ENCODE assay signal across 20 cellular contexts in the genomic region with DNA sequence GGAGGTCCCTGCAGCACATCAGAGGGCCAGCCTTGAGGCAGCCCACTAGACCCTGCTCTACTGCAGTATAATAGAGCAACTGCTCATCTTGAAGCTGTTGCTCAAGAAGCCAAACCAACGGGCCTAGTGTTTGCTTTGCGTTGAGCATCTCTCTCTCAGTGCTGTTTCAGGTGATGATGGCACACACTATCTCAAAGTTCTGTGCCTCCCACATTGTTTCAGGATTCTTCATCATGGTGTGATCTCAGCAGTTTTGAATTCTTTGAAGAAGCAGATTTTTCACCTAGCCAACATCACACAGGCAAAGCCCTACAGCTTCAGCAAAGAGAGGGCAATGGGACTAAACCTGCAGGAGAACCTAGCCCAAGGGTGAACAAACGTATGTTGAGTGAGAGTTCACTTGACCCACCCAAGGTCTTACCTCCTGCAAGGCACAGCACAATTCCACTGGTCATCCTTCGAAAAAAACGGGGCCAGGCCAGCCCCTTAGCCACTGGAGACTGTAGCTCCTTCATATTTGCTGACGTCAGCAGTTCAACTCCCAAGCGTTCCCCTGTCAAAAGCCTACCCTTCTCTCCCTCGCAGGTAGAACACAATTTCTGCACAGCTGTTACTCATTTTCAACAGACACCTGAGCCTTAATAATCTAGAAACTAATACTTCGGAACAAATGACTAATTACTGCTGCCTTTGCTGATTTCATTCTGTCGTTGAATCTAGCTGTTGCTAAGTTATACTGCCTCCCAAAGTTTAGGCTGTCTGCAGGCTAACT. TPM values are rescaled to one million over a fixed set of nuclear protein-coding genes. Genes with fewer than 3 reads are reported as not detected.
A peak's percentile ranks its signal among the peaks of the same experiment; 100 is the strongest.
DNase-seq lines count a peak whose midpoint lies in the region; ATAC-seq, FAIRE-seq and TF ChIP-seq lines count a peak whose summit lies in the region.
"Had no signal": no experiment of that assay in that cellular context is flagged by ENCODE, and none has a peak within 500 bp of the region (broad histone marks: within the 10 kb centered on the region; RNA-seq: fewer than 3 reads in every experiment).

No MANE protein-coding gene starts in this region.

- no peak overlapping the region for H3K27ac Mint-ChIP-seq in memory B cell
- H3K27ac Mint-ChIP-seq: stimulated activated memory B cell treated with anti-CD40 and anti-IgM and Interleukin-4, amounts not matched to agents 10 μg/mL and 1 μg/mL and 100 μg/mL, for 72 hours had no signal

- H3K4me3 ChIP-seq in pancreas = no peak overlapping the region
- H3K4me3 ChIP-seq: lung had no signal

- ATAC-seq in GM18870 (IDR thresholded peaks at IDR 0.05; ENCODE audit: unreplicated experiment) (peak; percentile 47), memory B cell (ENCODE audit: low read depth) (no peak), pancreas (no peak)
- ATAC-seq: right cardiac atrium; stimulated activated memory B cell treated with anti-CD40 and anti-IgM and Interleukin-4, amounts not matched to agents 10 μg/mL and 1 μg/mL and 100 μg/mL, for 72 hours had no signal

- no peaks in the 10 kb centered on the region for H3K9me3 Mint-ChIP-seq in memory B cell
- H3K9me3 Mint-ChIP-seq: stimulated activated memory B cell treated with anti-CD40 and anti-IgM and Interleukin-4, amounts not matched to agents 10 μg/mL and 1 μg/mL and 100 μg/mL, for 72 hours had no signal

- no peaks in the 10 kb centered on the region for H3K9me3 ChIP-seq in pancreas

- no peak for TF ChIP-seq CTCF in pancreas (IDR thresholded peaks at IDR 0.05)

- intact Hi-C loops in pancreas (cut with DNase I) = no loop called here

- H3K27me3 ChIP-seq in pancreas = no peaks in the 10 kb centered on the region

- H3K36me3 ChIP-seq in pancreas = no peaks in the 10 kb centered on the region

- peaks cover 5% of the 10 kb centered on the region for H3K4me1 Mint-ChIP-seq in memory B cell

- H3K4me3 Mint-ChIP-seq in memory B cell = peak overlapping the region; percentile 41
- H3K4me3 Mint-ChIP-seq: stimulated activated memory B cell treated with anti-CD40 and anti-IgM and Interleukin-4, amounts not matched to agents 10 μg/mL and 1 μg/mL and 100 μg/mL, for 72 hours had no signal

- FAIRE-seq in pancreas (lab: Jason Lieb, UNC) = no peak
- FAIRE-seq: A204.1, endometrium, G401.6, urothelium cell line had no signal

- WGBS in pancreas, 2 donors = 77 to 87% methylated on average over 10 of the region's 10 CpGs

- peak; percentile 45 for DNase-seq in activated CD4-positive, alpha-beta T cell treated with anti-CD3 and anti-CD28 coated beads for 48 hours
- no peak for DNase-seq in activated CD4-positive, alpha-beta T cell treated with anti-CD3 and anti-CD28 coated beads, Interleukin-2, amount 50 U/mL, for 1 hour
- DNase-seq in activated T-cell treated with anti-CD3 and anti-CD28 coated beads, Interleukin-2, amount 50 U/mL, for 48 hours = peak; percentile 47 to 59
- no peak for DNase-seq in memory B cell (ENCODE audit: low spot score in 2 of 2)
- no peak for DNase-seq in pancreas
- DNase-seq in DMS79 treated with DMSO at 0.1 percent for 48 hours (lab: John Stamatoyannopoulos, UW) = no peak
- no peak for DNase-seq in NCI-H510A (lab: John Stamatoyannopoulos, UW)
- DNase-seq: foreskin melanocyte, H7, KBM-7, NCI-H187 treated with DMSO at 0.1 percent for 48 hours, NCI-H526 treated with DMSO at 0.1 percent for 48 hours, right cardiac atrium had no signal

- no peaks in the 10 kb centered on the region for H3K4me1 ChIP-seq in pancreas

- H3K36me3 Mint-ChIP-seq in memory B cell = no peaks in the 10 kb centered on the region

- H3K27ac ChIP-seq in pancreas = no peak overlapping the region

- H3K27me3 Mint-ChIP-seq in memory B cell = peaks cover 2% of the 10 kb centered on the region
- H3K27me3 Mint-ChIP-seq: stimulated activated memory B cell treated with anti-CD40 and anti-IgM and Interleukin-4, amounts not matched to agents 10 μg/mL and 1 μg/mL and 100 μg/mL, for 72 hours had no signal

RNA-seq across cellular contexts. Expression of a gene that starts 15.8 kb away (rescaled TPM):
- total RNA-seq in pancreas = under 1 TPM in 4 of 6 donors, not detected in 2; 0.15 to 0.37 (median 0.26) TPM
- under 1 TPM in 1 of 2 donors, not detected in 1; 0.07 TPM for polyA plus RNA-seq in pancreas
- polyA plus RNA-seq: right cardiac atrium had no signal

Comparison
In these comparisons a context has a peak if more than half of its experiments do, and no peak if none do; other contexts are left out.
1. DNase-seq: peak in activated CD4-positive, alpha-beta T cell treated with anti-CD3 and anti-CD28 coated beads for 48 hours (single experiment) and activated T-cell treated with anti-CD3 and anti-CD28 coated beads, Interleukin-2, amount 50 U/mL, for 48 hours (2 of 2); none in activated CD4-positive, alpha-beta T cell treated with anti-CD3 and anti-CD28 coated beads, Interleukin-2, amount 50 U/mL, for 1 hour (single experiment), memory B cell (0 of 2), pancreas (0 of 6), DMS79 treated with DMSO at 0.1 percent for 48 hours (single experiment) and NCI-H510A (single experiment).